Comparison of ENCODE assay signal across 15 cellular contexts in genomic region chr9:133877327-133877726, GRCh38.
"Had no signal": no experiment of that assay in that cellular context is flagged by ENCODE, and none has a peak within 500 bp of the region (broad histone marks: within the 10 kb centered on the region; RNA-seq: fewer than 3 reads in every experiment).

No MANE protein-coding gene starts in this region.

- DNase-seq: activated CD4-positive, alpha-beta T cell treated with anti-CD3 and anti-CD28 coated beads, Interleukin-2, amount 50 U/mL, for 4 hours; activated CD4-positive, CD25-positive, alpha-beta regulatory T cell treated with anti-CD3 and anti-CD28 coated beads, Interleukin-2, amount 50 U/mL, for 72 hours; activated naive CD4-positive, alpha-beta T cell treated with anti-CD3 and anti-CD28 coated beads, Interleukin-2, amount 50 U/mL, for 16 hours; caudate nucleus; islet precursor cell; left ventricle myocardium inferior; nephron progenitor cell; ovary; stimulated activated naive CD4-positive, alpha-beta T cell; tibial artery had no signal

- H3K4me3 Mint-ChIP-seq: nephron progenitor cell; T-helper 2 cell treated with Interferon-gamma antibody and Interleukin-4, amounts not matched to agents 5 μg/mL and 100 μg/mL, for 36 hours had no signal

- H3K9me3 ChIP-seq: left ventricle myocardium inferior, ovary, tibial artery, vagina had no signal

- H3K36me3 ChIP-seq: left ventricle myocardium inferior, ovary, tibial artery, vagina had no signal

- H3K9me3 Mint-ChIP-seq: activated T-helper 2 cell treated with anti-CD3 and anti-CD28 coated beads, Interferon-gamma antibody, Interleukin-2, Interleukin-4, amounts not matched to agents 10 μg/mL and 5 μg/mL and 100 μg/mL, durations not matched to agents 14 hours and 24 hours and 36 hours; nephron progenitor cell; T-helper 2 cell treated with Interferon-gamma antibody and Interleukin-4, amounts not matched to agents 5 μg/mL and 100 μg/mL, for 36 hours had no signal

- H3K27ac Mint-ChIP-seq: activated T-helper 2 cell treated with anti-CD3 and anti-CD28 coated beads, Interferon-gamma antibody, Interleukin-2, Interleukin-4, amounts not matched to agents 10 μg/mL and 5 μg/mL and 100 μg/mL, durations not matched to agents 14 hours and 24 hours and 36 hours; nephron progenitor cell; T-helper 2 cell treated with Interferon-gamma antibody and Interleukin-4, amounts not matched to agents 5 μg/mL and 100 μg/mL, for 36 hours had no signal

- H3K27ac ChIP-seq: hepatocyte, left ventricle myocardium inferior, ovary, tibial artery, vagina had no signal

- ATAC-seq: esophagus mucosa had no signal

- H3K27me3 ChIP-seq: hepatocyte, ovary, tibial artery, vagina had no signal

- H3K4me3 ChIP-seq: hepatocyte, left ventricle myocardium inferior, ovary, tibial artery, vagina had no signal
